ENCODE assay signal across 1 cellular context in the genomic region with DNA sequence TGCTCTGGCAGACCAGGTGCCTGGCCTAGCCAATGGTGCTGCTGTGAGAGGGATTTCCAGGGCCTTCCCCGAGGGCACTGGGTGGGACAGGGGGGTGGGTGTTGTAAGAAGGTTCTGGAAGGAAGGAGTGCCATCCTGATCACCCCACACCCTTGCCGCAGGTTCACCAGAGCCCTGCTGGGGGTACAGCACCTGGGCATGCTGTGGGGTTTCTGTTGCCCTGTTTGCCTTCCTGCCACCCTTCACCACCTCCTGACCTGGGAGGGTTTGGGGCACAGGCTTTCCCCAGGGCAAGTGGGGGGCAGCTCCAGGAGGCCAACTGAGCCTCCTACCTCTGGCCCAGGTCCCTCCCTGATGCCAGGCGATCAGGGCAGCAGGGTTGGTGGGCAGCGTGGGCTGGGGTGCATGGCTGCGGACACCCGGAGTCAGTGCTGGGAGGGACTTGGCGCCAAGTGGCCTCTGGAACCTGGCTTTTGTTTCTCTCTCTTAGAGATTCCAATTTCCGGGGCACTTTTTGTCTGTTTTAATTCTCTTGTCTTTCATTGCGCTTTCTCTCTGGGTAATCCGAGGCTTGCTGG.
TF ChIP-seq lines count a peak whose summit lies in the region.

No MANE protein-coding gene starts in this region.

TF ChIP-seq in H1, 55 proteins besides CTCF, POLR2A, EP300 and RAD21 (continued from another document):
- no peak for TF ChIP-seq KDM1A (IDR thresholded peaks at IDR 0.05; ENCODE audit: borderline replicate concordance, low read length)
- no peak for TF ChIP-seq CHD2 (IDR thresholded peaks at IDR 0.05; ENCODE audit: low read length)
- TF ChIP-seq, protein P1, sequence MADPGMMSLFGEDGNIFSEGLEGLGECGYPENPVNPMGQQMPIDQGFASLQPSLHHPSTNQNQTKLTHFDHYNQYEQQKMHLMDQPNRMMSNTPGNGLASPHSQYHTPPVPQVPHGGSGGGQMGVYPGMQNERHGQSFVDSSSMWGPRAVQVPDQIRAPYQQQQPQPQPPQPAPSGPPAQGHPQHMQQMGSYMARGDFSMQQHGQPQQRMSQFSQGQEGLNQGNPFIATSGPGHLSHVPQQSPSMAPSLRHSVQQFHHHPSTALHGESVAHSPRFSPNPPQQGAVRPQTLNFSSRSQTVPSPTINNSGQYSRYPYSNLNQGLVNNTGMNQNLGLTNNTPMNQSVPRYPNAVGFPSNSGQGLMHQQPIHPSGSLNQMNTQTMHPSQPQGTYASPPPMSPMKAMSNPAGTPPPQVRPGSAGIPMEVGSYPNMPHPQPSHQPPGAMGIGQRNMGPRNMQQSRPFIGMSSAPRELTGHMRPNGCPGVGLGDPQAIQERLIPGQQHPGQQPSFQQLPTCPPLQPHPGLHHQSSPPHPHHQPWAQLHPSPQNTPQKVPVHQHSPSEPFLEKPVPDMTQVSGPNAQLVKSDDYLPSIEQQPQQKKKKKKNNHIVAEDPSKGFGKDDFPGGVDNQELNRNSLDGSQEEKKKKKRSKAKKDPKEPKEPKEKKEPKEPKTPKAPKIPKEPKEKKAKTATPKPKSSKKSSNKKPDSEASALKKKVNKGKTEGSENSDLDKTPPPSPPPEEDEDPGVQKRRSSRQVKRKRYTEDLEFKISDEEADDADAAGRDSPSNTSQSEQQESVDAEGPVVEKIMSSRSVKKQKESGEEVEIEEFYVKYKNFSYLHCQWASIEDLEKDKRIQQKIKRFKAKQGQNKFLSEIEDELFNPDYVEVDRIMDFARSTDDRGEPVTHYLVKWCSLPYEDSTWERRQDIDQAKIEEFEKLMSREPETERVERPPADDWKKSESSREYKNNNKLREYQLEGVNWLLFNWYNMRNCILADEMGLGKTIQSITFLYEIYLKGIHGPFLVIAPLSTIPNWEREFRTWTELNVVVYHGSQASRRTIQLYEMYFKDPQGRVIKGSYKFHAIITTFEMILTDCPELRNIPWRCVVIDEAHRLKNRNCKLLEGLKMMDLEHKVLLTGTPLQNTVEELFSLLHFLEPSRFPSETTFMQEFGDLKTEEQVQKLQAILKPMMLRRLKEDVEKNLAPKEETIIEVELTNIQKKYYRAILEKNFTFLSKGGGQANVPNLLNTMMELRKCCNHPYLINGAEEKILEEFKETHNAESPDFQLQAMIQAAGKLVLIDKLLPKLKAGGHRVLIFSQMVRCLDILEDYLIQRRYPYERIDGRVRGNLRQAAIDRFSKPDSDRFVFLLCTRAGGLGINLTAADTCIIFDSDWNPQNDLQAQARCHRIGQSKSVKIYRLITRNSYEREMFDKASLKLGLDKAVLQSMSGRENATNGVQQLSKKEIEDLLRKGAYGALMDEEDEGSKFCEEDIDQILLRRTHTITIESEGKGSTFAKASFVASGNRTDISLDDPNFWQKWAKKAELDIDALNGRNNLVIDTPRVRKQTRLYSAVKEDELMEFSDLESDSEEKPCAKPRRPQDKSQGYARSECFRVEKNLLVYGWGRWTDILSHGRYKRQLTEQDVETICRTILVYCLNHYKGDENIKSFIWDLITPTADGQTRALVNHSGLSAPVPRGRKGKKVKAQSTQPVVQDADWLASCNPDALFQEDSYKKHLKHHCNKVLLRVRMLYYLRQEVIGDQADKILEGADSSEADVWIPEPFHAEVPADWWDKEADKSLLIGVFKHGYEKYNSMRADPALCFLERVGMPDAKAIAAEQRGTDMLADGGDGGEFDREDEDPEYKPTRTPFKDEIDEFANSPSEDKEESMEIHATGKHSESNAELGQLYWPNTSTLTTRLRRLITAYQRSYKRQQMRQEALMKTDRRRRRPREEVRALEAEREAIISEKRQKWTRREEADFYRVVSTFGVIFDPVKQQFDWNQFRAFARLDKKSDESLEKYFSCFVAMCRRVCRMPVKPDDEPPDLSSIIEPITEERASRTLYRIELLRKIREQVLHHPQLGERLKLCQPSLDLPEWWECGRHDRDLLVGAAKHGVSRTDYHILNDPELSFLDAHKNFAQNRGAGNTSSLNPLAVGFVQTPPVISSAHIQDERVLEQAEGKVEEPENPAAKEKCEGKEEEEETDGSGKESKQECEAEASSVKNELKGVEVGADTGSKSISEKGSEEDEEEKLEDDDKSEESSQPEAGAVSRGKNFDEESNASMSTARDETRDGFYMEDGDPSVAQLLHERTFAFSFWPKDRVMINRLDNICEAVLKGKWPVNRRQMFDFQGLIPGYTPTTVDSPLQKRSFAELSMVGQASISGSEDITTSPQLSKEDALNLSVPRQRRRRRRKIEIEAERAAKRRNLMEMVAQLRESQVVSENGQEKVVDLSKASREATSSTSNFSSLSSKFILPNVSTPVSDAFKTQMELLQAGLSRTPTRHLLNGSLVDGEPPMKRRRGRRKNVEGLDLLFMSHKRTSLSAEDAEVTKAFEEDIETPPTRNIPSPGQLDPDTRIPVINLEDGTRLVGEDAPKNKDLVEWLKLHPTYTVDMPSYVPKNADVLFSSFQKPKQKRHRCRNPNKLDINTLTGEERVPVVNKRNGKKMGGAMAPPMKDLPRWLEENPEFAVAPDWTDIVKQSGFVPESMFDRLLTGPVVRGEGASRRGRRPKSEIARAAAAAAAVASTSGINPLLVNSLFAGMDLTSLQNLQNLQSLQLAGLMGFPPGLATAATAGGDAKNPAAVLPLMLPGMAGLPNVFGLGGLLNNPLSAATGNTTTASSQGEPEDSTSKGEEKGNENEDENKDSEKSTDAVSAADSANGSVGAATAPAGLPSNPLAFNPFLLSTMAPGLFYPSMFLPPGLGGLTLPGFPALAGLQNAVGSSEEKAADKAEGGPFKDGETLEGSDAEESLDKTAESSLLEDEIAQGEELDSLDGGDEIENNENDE (IDR thresholded peaks at IDR 0.05; ENCODE audit: insufficient replicate concordance, low read length) = no peak
- TF ChIP-seq SIX5 (IDR thresholded peaks at IDR 0.05; ENCODE audit: low read depth, low read length) = no peak
- TF ChIP-seq RFX5 (IDR thresholded peaks at IDR 0.05; ENCODE audit: borderline replicate concordance, low read depth, low read length) = no peak
- no peak for TF ChIP-seq SIRT6 (IDR thresholded peaks at IDR 0.05; ENCODE audit: low read length)
- TF ChIP-seq FOSL1 (IDR thresholded peaks at IDR 0.05; ENCODE audit: insufficient read depth, low read depth, low read length) = no peak
- no peak for TF ChIP-seq RNF2 (IDR thresholded peaks at IDR 0.05; ENCODE audit: borderline replicate concordance, low read depth, low read length, missing control alignments, poor library complexity, severe bottlenecking)
- no peak for TF ChIP-seq SP1 (IDR thresholded peaks at IDR 0.05; ENCODE audit: low read depth, low read length)
- TF ChIP-seq, protein P2, sequence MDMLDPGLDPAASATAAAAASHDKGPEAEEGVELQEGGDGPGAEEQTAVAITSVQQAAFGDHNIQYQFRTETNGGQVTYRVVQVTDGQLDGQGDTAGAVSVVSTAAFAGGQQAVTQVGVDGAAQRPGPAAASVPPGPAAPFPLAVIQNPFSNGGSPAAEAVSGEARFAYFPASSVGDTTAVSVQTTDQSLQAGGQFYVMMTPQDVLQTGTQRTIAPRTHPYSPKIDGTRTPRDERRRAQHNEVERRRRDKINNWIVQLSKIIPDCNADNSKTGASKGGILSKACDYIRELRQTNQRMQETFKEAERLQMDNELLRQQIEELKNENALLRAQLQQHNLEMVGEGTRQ (IDR thresholded peaks at IDR 0.05; ENCODE audit: low read length) = no peak
- TF ChIP-seq, protein P3, sequence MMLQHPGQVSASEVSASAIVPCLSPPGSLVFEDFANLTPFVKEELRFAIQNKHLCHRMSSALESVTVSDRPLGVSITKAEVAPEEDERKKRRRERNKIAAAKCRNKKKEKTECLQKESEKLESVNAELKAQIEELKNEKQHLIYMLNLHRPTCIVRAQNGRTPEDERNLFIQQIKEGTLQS (IDR thresholded peaks at IDR 0.05; ENCODE audit: insufficient read depth, low read depth, low read length) = no peak
- TF ChIP-seq RBBP5 (IDR thresholded peaks at IDR 0.05; ENCODE audit: borderline replicate concordance, low read depth, low read length) = no peak
- TF ChIP-seq POLR2AphosphoS5 (IDR thresholded peaks at IDR 0.05; ENCODE audit: low read depth, low read length) = no peak
- TF ChIP-seq NANOG (IDR thresholded peaks at IDR 0.05; ENCODE audit: insufficient read depth, low read depth, low read length, poor library complexity, severe bottlenecking) = no peak
- TF ChIP-seq, protein P4, sequence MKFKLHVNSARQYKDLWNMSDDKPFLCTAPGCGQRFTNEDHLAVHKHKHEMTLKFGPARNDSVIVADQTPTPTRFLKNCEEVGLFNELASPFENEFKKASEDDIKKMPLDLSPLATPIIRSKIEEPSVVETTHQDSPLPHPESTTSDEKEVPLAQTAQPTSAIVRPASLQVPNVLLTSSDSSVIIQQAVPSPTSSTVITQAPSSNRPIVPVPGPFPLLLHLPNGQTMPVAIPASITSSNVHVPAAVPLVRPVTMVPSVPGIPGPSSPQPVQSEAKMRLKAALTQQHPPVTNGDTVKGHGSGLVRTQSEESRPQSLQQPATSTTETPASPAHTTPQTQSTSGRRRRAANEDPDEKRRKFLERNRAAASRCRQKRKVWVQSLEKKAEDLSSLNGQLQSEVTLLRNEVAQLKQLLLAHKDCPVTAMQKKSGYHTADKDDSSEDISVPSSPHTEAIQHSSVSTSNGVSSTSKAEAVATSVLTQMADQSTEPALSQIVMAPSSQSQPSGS (IDR thresholded peaks at IDR 0.05; ENCODE audit: low read length) = no peak
